ENCODE assay signal across 25 cellular contexts in the genomic region with DNA sequence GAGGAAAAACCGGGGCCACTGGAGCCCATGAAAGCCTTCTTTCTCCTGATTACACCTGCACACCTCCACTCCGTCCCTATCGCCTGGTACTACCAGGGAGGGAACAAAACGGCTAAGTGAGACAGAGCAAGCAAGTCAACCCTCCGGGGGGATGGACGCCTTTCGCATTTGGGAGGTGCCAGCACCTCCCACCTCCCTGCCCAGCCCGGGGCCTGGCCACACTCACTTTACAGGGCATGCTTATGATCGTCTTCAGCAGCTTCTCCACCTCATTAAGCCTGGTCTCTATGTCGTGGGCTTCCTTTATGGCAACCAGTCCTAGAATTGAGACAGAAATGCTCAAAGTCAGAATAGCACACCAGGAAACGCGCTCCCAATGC. TPM values are rescaled to one million over a fixed set of nuclear protein-coding genes. Genes with fewer than 3 reads are reported as not detected.
DNase-seq lines count a peak whose midpoint lies in the region; ATAC-seq, FAIRE-seq and TF ChIP-seq lines count a peak whose summit lies in the region.
"Had no signal": no experiment of that assay in that cellular context is flagged by ENCODE, and none has a peak within 500 bp of the region (broad histone marks: within the 10 kb centered on the region; RNA-seq: fewer than 3 reads in every experiment).

No MANE protein-coding gene starts in this region.

- H3K36me3 ChIP-seq in adipocyte (ENCODE audit: control insufficient read depth, insufficient read depth, low read length, severe bottlenecking) (peaks cover 79% of the 10 kb centered on the region), aorta (ENCODE audit: control insufficient read depth in 1 of 2, insufficient read depth in 2 of 2, low read length in 1 of 2) (peaks cover 0 to 17% of the 10 kb centered on the region in 2 donors)
- H3K36me3 ChIP-seq: BE2C had no signal

- H3K4me3 Mint-ChIP-seq in endothelial cell (ENCODE audit: unreplicated experiment) = peak overlapping the region; percentile 59
- no peak overlapping the region for H3K4me3 Mint-ChIP-seq in progenitor cell of endocrine pancreas (ENCODE audit: low read depth)
- H3K4me3 Mint-ChIP-seq: CD4-positive, CD25-positive, alpha-beta regulatory T cell; CD8-positive, alpha-beta memory T cell; HFFc6 had no signal

- H3K9ac ChIP-seq in adipocyte (ENCODE audit: low read length) = peak overlapping the region; percentile 54

- H3K4me1 Mint-ChIP-seq in endothelial cell (ENCODE audit: unreplicated experiment) (peaks cover 54% of the 10 kb centered on the region), progenitor cell of endocrine pancreas (ENCODE audit: low read depth) (no peaks in the 10 kb centered on the region)

- H3K27me3 ChIP-seq in adipocyte (replicated peaks; ENCODE audit: control insufficient read depth, insufficient read depth, low read length) = no peaks in the 10 kb centered on the region
- no peaks in the 10 kb centered on the region for H3K27me3 ChIP-seq in aorta (ENCODE audit: control insufficient read depth in 1 of 2, insufficient read depth in 2 of 2, low read length in 1 of 2)

- H3K27ac Mint-ChIP-seq in endothelial cell (ENCODE audit: unreplicated experiment) (no peak overlapping the region), progenitor cell of endocrine pancreas (peak overlapping the region; percentile 54)
- H3K27ac Mint-ChIP-seq: CD4-positive, CD25-positive, alpha-beta regulatory T cell; HFFc6 had no signal

- ATAC-seq in aorta (ENCODE audit: low FRiP score) = no peak
- ATAC-seq in HG03045 (IDR thresholded peaks at IDR 0.05; ENCODE audit: unreplicated experiment) = no peak
- ATAC-seq: GM12878, HCT116 had no signal

- WGBS in aorta, 2 donors = 40 to 42% methylated on average over 12 of the region's 12 CpGs

- intact Hi-C loops in aorta (cut with DNase I) = loop anchor here in 1 of 2 donors (2.0 kb wide), 1 partner anchor 457 kb away; no protein-coding TSS in a partner anchor

- no peak for FAIRE-seq in frontal cortex (lab: Jason Lieb, UNC)
- FAIRE-seq: A204.1, GM12878, GM19239 had no signal

- H3K27ac ChIP-seq in aorta (ENCODE audit: low read depth in 1 of 2, low read length in 2 of 2) = peak overlapping the region; percentile 13 to 23
- H3K27ac ChIP-seq: HL-60 had no signal

- H3K27me3 Mint-ChIP-seq in endothelial cell (ENCODE audit: unreplicated experiment) (peaks cover 10% of the 10 kb centered on the region), progenitor cell of endocrine pancreas (peaks cover 24% of the 10 kb centered on the region)

- H3K9me3 Mint-ChIP-seq in endothelial cell (ENCODE audit: unreplicated experiment) (peaks cover 6% of the 10 kb centered on the region), progenitor cell of endocrine pancreas (ENCODE audit: low read depth) (peaks cover 5% of the 10 kb centered on the region)
- H3K9me3 Mint-ChIP-seq: CD4-positive, CD25-positive, alpha-beta regulatory T cell; CD8-positive, alpha-beta memory T cell; HFFc6 had no signal

- H3K4me3 ChIP-seq in adipocyte (ENCODE audit: low read length) (no peak overlapping the region), aorta (ENCODE audit: low read length in 2 of 2) (no peak overlapping the region)
- H3K4me3 ChIP-seq: GM12878 had no signal

- TF ChIP-seq CTCF in endothelial cell (IDR thresholded peaks at IDR 0.05; ENCODE audit: unreplicated experiment) (no peak), progenitor cell of endocrine pancreas (IDR thresholded peaks at IDR 0.05; ENCODE audit: unreplicated experiment) (no peak)

- H3K9me3 ChIP-seq in adipocyte (ENCODE audit: control insufficient read depth, low read length) (no peaks in the 10 kb centered on the region), aorta (ENCODE audit: control insufficient read depth, low read length) (no peaks in the 10 kb centered on the region)

- H3K36me3 Mint-ChIP-seq in endothelial cell (ENCODE audit: low read depth, unreplicated experiment) (peaks cover 50% of the 10 kb centered on the region), progenitor cell of endocrine pancreas (ENCODE audit: insufficient read depth) (peaks cover 23% of the 10 kb centered on the region)
- H3K36me3 Mint-ChIP-seq: CD8-positive, alpha-beta memory T cell had no signal

- DNase-seq in adipocyte (ENCODE audit: low read depth) (no peak), endothelial cell (ENCODE audit: low spot score) (no peak), progenitor cell of endocrine pancreas (ENCODE audit: low spot score, unreplicated experiment) (no peak), aorta (peak in 1 of 2 donors; percentile 33), frontal cortex (ENCODE audit: low spot score in 2 of 2) (no peak), NCI-H510A (lab: John Stamatoyannopoulos, UW) (no peak), NAMALWA (ENCODE audit: low spot score) (no peak)
- DNase-seq: ACHN; BE2C; CD4-positive, CD25-positive, alpha-beta regulatory T cell; CD8-positive, alpha-beta memory T cell; COR-L47; DMS 273 treated with DMSO at 0.1 percent for 48 hours; DMS53; DND-41; EL; GOT3; H7; HFFc6 had no signal

- peaks cover 75% of the 10 kb centered on the region for H3K4me1 ChIP-seq in adipocyte (ENCODE audit: control insufficient read depth, insufficient read depth, low read length)
- H3K4me1 ChIP-seq in aorta (ENCODE audit: control insufficient read depth in 1 of 2, insufficient read depth in 2 of 2, low read length in 2 of 2) = no peaks in the 10 kb centered on the region

RNA-seq across cellular contexts. Expression of gene PXDC1, which starts 13.7 kb away (rescaled TPM):
- total RNA-seq in endothelial cell (ENCODE audit: unreplicated experiment) = 41.0 TPM
- 4.8 and 5.3 TPM in 2 replicates for total RNA-seq in progenitor cell of endocrine pancreas
- total RNA-seq in aorta = 100 to 1,000 TPM; 110 to 222 TPM
- polyA plus RNA-seq in aorta = 100 to 1,000 TPM; 136 to 146 TPM
- total RNA-seq in frontal cortex = 7.3 TPM
- polyA plus RNA-seq: CD4-positive, CD25-positive, alpha-beta regulatory T cell; CD8-positive, alpha-beta memory T cell had no signal
